ENCODE assay signal across 8 cellular contexts in the genomic region with DNA sequence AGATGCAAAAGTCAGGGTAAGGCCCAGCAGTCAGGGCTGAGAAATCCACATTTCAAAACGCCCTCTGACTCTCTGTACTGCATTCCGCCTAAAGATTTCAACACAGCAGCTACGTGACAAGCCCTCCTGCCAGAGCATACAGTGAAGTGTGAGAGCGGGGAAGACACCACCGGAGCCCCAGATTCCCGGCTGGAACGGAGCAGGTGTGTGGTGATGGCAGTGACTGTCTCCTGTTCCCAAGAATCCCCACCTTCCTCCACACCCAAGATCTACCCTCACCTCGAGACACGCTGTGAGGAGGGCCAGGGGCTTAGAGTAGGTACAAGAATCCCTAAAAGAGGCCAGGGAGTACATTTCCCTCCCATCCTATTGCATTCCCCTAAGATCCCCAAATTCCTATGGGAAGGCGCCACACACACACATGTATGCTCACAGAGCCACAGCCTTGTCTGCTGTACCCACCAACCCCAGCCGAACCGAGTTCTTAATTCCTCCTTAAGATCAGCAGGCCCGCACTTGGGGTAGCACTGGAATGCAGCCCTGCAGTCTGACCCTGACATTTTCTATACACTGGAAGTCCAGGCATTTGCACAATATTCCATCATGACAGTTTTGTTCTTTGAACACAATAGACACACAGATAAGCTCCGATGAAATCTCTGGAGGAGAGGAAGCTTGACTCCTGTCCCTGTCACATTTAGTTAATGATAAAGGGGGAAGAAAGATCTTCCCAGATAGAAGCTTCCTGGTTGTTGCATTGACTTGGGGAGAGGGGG.
A peak's percentile ranks its signal among the peaks of the same experiment; 100 is the strongest.
DNase-seq lines count a peak whose midpoint lies in the region; ATAC-seq and TF ChIP-seq lines count a peak whose summit lies in the region.
"Had no signal": no experiment of that assay in that cellular context is flagged by ENCODE, and none has a peak within 500 bp of the region (broad histone marks: within the 10 kb centered on the region; RNA-seq: fewer than 3 reads in every experiment).

No MANE protein-coding gene starts in this region.

- no peak overlapping the region for H3K9ac ChIP-seq in colonic mucosa (ENCODE audit: low read depth in 2 of 2, low read length in 2 of 2)

- H3K9me3 Mint-ChIP-seq in WTC11 = no peaks in the 10 kb centered on the region

- no peaks in the 10 kb centered on the region for H3K36me3 ChIP-seq in colonic mucosa

- no peak for TF ChIP-seq CTCF in WTC11 (IDR thresholded peaks at IDR 0.05)
- TF ChIP-seq CTCF in colonic mucosa (IDR thresholded peaks at IDR 0.05) = no peak

- H3K27me3 Mint-ChIP-seq in WTC11 (ENCODE audit: low read depth) = no peaks in the 10 kb centered on the region

- DNase-seq in HuH-7 (ENCODE audit: low spot score) = peak; percentile 36
- no peak for DNase-seq in WTC11 (ENCODE audit: low spot score)
- peak; percentile 35 for DNase-seq in left cardiac atrium
- no peak for DNase-seq in sciatic nerve (ENCODE audit: low spot score)
- no peak for DNase-seq in stimulated activated naive CD4-positive, alpha-beta T cell treated with Interleukin-2 at 50 U/mL for 16 hours (lab: John Stamatoyannopoulos, UW)
- no peak for DNase-seq in NAMALWA (ENCODE audit: low spot score)
- no peak for DNase-seq in colonic mucosa
- DNase-seq: SW 1271 had no signal

- intact Hi-C loops in left cardiac atrium (cut with DNase I) = loop anchor here in 1 of 2 donors (10.0 kb wide), 1 partner anchor 101 kb away; a partner anchor contains a TSS
- intact Hi-C loops in sciatic nerve (cut with DNase I) = no loop called here
- intact Hi-C loops in colonic mucosa (cut with DNase I) = no loop called here

- peaks cover 61% of the 10 kb centered on the region for H3K4me1 Mint-ChIP-seq in WTC11

- no peak overlapping the region for H3K4me3 Mint-ChIP-seq in WTC11

- no peaks in the 10 kb centered on the region for H3K9me3 ChIP-seq in colonic mucosa

- POLR2A ChIA-PET in WTC11 (lab: Charles Lee) = interaction anchor here (0.7 kb wide), 1 partner anchor 14 kb away, joined by 3 read pairs; no protein-coding TSS in a partner anchor

- H3K27ac ChIP-seq in colonic mucosa = no peak overlapping the region

- no peaks in the 10 kb centered on the region for H3K4me1 ChIP-seq in colonic mucosa

- ATAC-seq in WTC11 (peak; percentile 7), left cardiac atrium (peak; percentile 44 to 74), sciatic nerve (peak; percentile 27)

- CTCF ChIA-PET in WTC11 (lab: Charles Lee) = interaction anchor here (1.7 kb wide), 1 partner anchor 214 kb away, joined by 4 read pairs; no protein-coding TSS in a partner anchor

- peak overlapping the region; percentile 61; the same call in 1 of the 2 replicates for H3K27ac Mint-ChIP-seq in WTC11

- no peaks in the 10 kb centered on the region for H3K27me3 ChIP-seq in colonic mucosa

- no peak overlapping the region for H3K4me3 ChIP-seq in colonic mucosa

- peaks cover 24% of the 10 kb centered on the region for H3K36me3 Mint-ChIP-seq in WTC11

TF ChIP-seq in WTC11, 78 proteins besides CTCF, POLR2A, EP300 and RAD21:
- TF ChIP-seq, protein P1, sequence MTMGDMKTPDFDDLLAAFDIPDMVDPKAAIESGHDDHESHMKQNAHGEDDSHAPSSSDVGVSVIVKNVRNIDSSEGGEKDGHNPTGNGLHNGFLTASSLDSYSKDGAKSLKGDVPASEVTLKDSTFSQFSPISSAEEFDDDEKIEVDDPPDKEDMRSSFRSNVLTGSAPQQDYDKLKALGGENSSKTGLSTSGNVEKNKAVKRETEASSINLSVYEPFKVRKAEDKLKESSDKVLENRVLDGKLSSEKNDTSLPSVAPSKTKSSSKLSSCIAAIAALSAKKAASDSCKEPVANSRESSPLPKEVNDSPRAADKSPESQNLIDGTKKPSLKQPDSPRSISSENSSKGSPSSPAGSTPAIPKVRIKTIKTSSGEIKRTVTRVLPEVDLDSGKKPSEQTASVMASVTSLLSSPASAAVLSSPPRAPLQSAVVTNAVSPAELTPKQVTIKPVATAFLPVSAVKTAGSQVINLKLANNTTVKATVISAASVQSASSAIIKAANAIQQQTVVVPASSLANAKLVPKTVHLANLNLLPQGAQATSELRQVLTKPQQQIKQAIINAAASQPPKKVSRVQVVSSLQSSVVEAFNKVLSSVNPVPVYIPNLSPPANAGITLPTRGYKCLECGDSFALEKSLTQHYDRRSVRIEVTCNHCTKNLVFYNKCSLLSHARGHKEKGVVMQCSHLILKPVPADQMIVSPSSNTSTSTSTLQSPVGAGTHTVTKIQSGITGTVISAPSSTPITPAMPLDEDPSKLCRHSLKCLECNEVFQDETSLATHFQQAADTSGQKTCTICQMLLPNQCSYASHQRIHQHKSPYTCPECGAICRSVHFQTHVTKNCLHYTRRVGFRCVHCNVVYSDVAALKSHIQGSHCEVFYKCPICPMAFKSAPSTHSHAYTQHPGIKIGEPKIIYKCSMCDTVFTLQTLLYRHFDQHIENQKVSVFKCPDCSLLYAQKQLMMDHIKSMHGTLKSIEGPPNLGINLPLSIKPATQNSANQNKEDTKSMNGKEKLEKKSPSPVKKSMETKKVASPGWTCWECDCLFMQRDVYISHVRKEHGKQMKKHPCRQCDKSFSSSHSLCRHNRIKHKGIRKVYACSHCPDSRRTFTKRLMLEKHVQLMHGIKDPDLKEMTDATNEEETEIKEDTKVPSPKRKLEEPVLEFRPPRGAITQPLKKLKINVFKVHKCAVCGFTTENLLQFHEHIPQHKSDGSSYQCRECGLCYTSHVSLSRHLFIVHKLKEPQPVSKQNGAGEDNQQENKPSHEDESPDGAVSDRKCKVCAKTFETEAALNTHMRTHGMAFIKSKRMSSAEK (CRISPR knock-in tag; IDR thresholded peaks at IDR 0.05; ENCODE audit: borderline replicate concordance) = no peak
- TF ChIP-seq GABPB1 (CRISPR knock-in tag; IDR thresholded peaks at IDR 0.05) = peak; percentile 47; the same call in 1 of the 2 replicates
TF ChIP-seq in WTC11: peak in this region for 1.

Comparison
In these comparisons a context has a peak if more than half of its experiments do, and no peak if none do; other contexts are left out.
1. DNase-seq: peak in HuH-7 (single experiment) and left cardiac atrium (single experiment); none in WTC11 (single experiment), sciatic nerve (single experiment), stimulated activated naive CD4-positive, alpha-beta T cell treated with Interleukin-2 at 50 U/mL for 16 hours (single experiment), NAMALWA (single experiment) and colonic mucosa (single experiment).
2. ATAC-seq: peak in every context shown above with its lines; median percentile 59 in left cardiac atrium; 27 in sciatic nerve; 7 in WTC11.